8 cellular contexts compared by ENCODE assay signal in the genomic region with DNA sequence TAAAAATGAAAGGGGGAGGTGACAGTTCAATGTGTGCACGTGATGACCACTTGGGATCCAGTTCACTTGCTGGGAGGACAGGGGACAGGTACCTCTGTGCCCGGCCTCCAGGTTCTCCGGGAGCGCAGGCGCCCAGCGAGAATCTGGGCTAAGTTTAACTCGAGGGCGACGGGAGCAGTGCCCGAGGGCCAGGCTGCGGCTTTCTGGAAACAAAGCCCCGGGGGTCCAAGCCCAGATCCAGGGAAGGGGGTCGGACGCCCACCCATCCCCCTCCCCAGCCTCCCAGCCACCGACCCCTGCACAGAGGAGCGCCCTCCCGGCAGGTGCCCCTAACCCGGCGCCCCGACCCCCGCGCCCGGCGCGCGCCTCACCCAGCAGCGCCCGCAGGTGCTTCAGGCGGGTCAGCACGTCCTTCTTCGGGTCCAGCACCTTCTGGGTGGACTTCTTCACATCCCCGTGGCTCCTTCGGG. TPM values are rescaled to one million over a fixed set of nuclear protein-coding genes. Genes with fewer than 3 reads are reported as not detected.
A peak's percentile ranks its signal among the peaks of the same experiment; 100 is the strongest.
DNase-seq lines count a peak whose midpoint lies in the region; ATAC-seq and TF ChIP-seq lines count a peak whose summit lies in the region.

No MANE protein-coding gene starts in this region.

- no peaks in the 10 kb centered on the region for H4K20me1 ChIP-seq in smooth muscle cell (ENCODE audit: low read depth)

- WGBS in adrenal gland, 4 donors: 0 to 13% (median 1%) methylated on average over 3 to 33 of the region's 33 CpGs
- WGBS in smooth muscle cell (ENCODE audit: low lambda C conversion rate): under 1% methylated on average over 31 of the region's 33 CpGs

- no peaks in the 10 kb centered on the region for H3K27me3 Mint-ChIP-seq in Caco-2 (ENCODE audit: insufficient read depth, unreplicated experiment)

- peak overlapping the region; percentile 99 for H2AFZ ChIP-seq in smooth muscle cell (ENCODE audit: low read depth)

- no peaks in the 10 kb centered on the region for H3K4me1 Mint-ChIP-seq in Caco-2 (ENCODE audit: low read depth, unreplicated experiment)

- H3F3A ChIP-seq in smooth muscle cell (ENCODE audit: low read depth): no peaks in the 10 kb centered on the region

- H3K36me3 ChIP-seq in Caco-2 (ENCODE audit: control insufficient read depth, insufficient read depth, low read length) (no peaks in the 10 kb centered on the region), KOPT-K1 (ENCODE audit: insufficient read depth, low read length) (no peaks in the 10 kb centered on the region), adrenal gland (replicated peaks in 1 of 2) (no peaks in the 10 kb centered on the region), smooth muscle cell (ENCODE audit: low read depth) (no peaks in the 10 kb centered on the region)

- peak; percentile 38 to 44 for DNase-seq in Caco-2
- DNase-seq in adrenal gland: peak in 5 of 7 donors; percentile 15 to 56 (median 36)
- no peak for DNase-seq in smooth muscle cell (lab: John Stamatoyannopoulos, UW; ENCODE audit: unreplicated experiment)
- no peak for DNase-seq in 8988T
- DNase-seq in DMS153 (lab: John Stamatoyannopoulos, UW): no peak

- H3K9ac ChIP-seq in smooth muscle cell (ENCODE audit: low read depth): peak overlapping the region; percentile 86

- peaks cover 10% of the 10 kb centered on the region for H3K79me2 ChIP-seq in smooth muscle cell (ENCODE audit: low read depth)

- POLR2A ChIA-PET in Caco-2 (lab: Charles Lee): interaction anchor here (0.6 kb wide), 2 partner anchors 24 to 25 kb away, joined by 3 to 12 read pairs; no protein-coding TSS in a partner anchor

- peak overlapping the region; percentile 24 for H3K27ac Mint-ChIP-seq in Caco-2 (ENCODE audit: unreplicated experiment)

- H3K9me3 Mint-ChIP-seq in Caco-2 (ENCODE audit: unreplicated experiment): no peaks in the 10 kb centered on the region

- ATAC-seq in GM21423 (IDR thresholded peaks at IDR 0.05; ENCODE audit: unreplicated experiment): peak; percentile 6

- peak overlapping the region; percentile 75 for H3K4me3 ChIP-seq in Caco-2 (ENCODE audit: low read depth, low read length)
- H3K4me3 ChIP-seq in adrenal gland: peak overlapping the region; percentile 5 to 97 (median 60)
- peak overlapping the region; percentile 78 for H3K4me3 ChIP-seq in iPS-18c (ENCODE audit: insufficient read depth, low read depth, low read length)
- peak overlapping the region; percentile 95 for H3K4me3 ChIP-seq in smooth muscle cell

- H3K9me3 ChIP-seq in Caco-2: no peaks in the 10 kb centered on the region
- no peaks in the 10 kb centered on the region for H3K9me3 ChIP-seq in KOPT-K1 (ENCODE audit: insufficient read depth, low read length, poor library complexity, severe bottlenecking)
- H3K9me3 ChIP-seq in adrenal gland (replicated peaks in 1 of 3): no peaks in the 10 kb centered on the region
- H3K9me3 ChIP-seq in iPS-18c (ENCODE audit: control insufficient read depth, insufficient read depth, low read length): no peaks in the 10 kb centered on the region
- H3K9me3 ChIP-seq in smooth muscle cell (replicated peaks; ENCODE audit: low read depth): no peaks in the 10 kb centered on the region

- peaks cover 13% of the 10 kb centered on the region for H3K36me3 Mint-ChIP-seq in Caco-2 (ENCODE audit: insufficient read depth, unreplicated experiment)

- intact Hi-C loops in Caco-2 (cut with micrococcal nuclease; ENCODE audit: unreplicated experiment) (loop anchor here (2.0 kb wide), 1 partner anchor 47 kb away; no protein-coding TSS in a partner anchor), adrenal gland (cut with DNase I) (loop anchor here in 1 of 2 donors (10.0 kb wide), 1 partner anchor 57 kb away; no protein-coding TSS in a partner anchor)

- H3K27me3 ChIP-seq in Caco-2 (replicated peaks; ENCODE audit: control insufficient read depth, insufficient read depth, low read length) (no peaks in the 10 kb centered on the region), adrenal gland (no peaks in the 10 kb centered on the region), smooth muscle cell (ENCODE audit: low read depth) (no peaks in the 10 kb centered on the region)

- H3K27ac ChIP-seq in KOPT-K1 (ENCODE audit: low read depth, low read length, poor library complexity, severe bottlenecking) (peak overlapping the region; percentile 68), adrenal gland (peak overlapping the region in 4 of 5 donors; percentile 79 to 95 (median 90)), smooth muscle cell (ENCODE audit: low read depth) (no peak overlapping the region)

- TF ChIP-seq CTCF in Caco-2 (IDR thresholded peaks at IDR 0.05; ENCODE audit: insufficient read depth in 1 of 2, low read depth in 1 of 2, low read length in 1 of 2, severe bottlenecking in 1 of 2, unreplicated experiment in 1 of 2) (no peak), adrenal gland (IDR thresholded peaks at IDR 0.05) (no peak), smooth muscle cell (IDR thresholded peaks at IDR 0.05; ENCODE audit: borderline replicate concordance, insufficient read depth, poor library complexity, severe bottlenecking) (no peak)

- TF ChIP-seq POLR2A in adrenal gland (IDR thresholded peaks at IDR 0.05): no peak

- H3K4me1 ChIP-seq in Caco-2 (peaks cover 15% of the 10 kb centered on the region; the same call in 1 of the 2 replicates), adrenal gland (replicated peaks in 1 of 2) (peaks cover 19 to 32% of the 10 kb centered on the region in 2 donors), smooth muscle cell (ENCODE audit: low read depth) (peaks cover 12% of the 10 kb centered on the region)

- CTCF ChIA-PET in Caco-2 (lab: Charles Lee): interaction anchor here (0.6 to 1.1 kb wide), 6 partner anchors 9 to 793 kb away, joined by 3 to 11 read pairs (median 3); no protein-coding TSS in a partner anchor

- peak overlapping the region; percentile 86 for H3K4me3 Mint-ChIP-seq in Caco-2 (ENCODE audit: unreplicated experiment)

- peak overlapping the region; percentile 92 for H3K4me2 ChIP-seq in smooth muscle cell

- no TSS peak for BruUV-seq in Caco-2 (replicated peaks; lab: Mats Ljungman, UMichigan)

RNA-seq across cellular contexts. Expression of a gene that starts 0.4 kb away (rescaled TPM):
- total RNA-seq in Caco-2 (2022): 17.3 and 19.1 TPM in 2 replicates
- 10 to 100 TPM; 15.8 to 39.6 (median 25.4) TPM for total RNA-seq in adrenal gland
- 1 to 10 TPM; 3.7 to 7.3 (median 5.0) TPM for polyA plus RNA-seq in adrenal gland
- total RNA-seq in smooth muscle cell: 5.7 and 6.2 TPM in 2 replicates
- polyA plus RNA-seq in smooth muscle cell: 2.8 and 3.5 TPM in 2 replicates

Comparison
In these comparisons a context has a peak if more than half of its experiments do, and no peak if none do; other contexts are left out.
1. DNase-seq: peak in Caco-2 (2 of 2) and adrenal gland (5 of 7); none in smooth muscle cell (single experiment), 8988T (single experiment) and DMS153 (single experiment).
2. Peak in every context shown above with its lines, with median percentiles within 50 percentile points of each other: H3K4me3 ChIP-seq.